14 cellular contexts compared by ENCODE assay signal in the genomic region with DNA sequence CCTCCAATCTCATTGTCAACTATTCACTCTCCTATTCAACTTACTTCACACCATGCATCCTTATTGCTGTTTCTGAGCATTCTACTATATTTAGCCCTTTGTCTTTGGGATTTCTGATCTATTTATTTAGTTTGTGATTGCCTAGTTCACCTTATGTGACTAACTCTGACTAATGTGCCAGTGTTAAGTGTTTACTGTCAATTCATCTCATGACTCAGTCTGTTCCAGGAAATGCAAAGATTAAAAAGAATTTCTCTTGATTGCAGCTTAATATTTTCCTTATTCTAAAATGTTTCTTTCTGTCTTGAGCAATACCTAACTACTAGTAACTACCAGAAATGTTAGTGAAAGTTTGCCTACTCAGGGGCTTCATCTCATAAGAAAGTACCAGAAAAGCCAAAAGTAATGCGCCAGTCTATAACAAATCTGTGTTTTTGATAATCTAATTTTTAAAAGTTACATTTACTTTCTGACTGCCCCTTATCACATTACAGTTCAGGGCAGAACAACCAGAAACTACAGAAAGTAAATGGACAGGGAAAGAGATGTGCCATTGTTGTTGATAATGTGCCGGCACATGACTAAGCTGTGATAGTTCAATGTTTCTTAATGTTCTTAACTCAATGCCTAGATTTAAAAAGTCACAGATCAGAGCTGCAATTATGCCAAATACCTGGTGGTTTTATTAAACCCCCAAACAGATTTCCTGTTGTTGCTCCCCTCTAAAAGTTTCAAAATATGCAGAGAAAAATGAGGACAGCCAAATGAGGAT.
DNase-seq lines count a peak whose midpoint lies in the region; ATAC-seq and TF ChIP-seq lines count a peak whose summit lies in the region.
"Had no signal": no experiment of that assay in that cellular context is flagged by ENCODE, and none has a peak within 500 bp of the region (broad histone marks: within the 10 kb centered on the region; RNA-seq: fewer than 3 reads in every experiment).

No MANE protein-coding gene starts in this region.

- BruUV-seq in MCF 10A (replicated peaks; lab: Mats Ljungman, UMichigan) = TSS peak; percentile 99

- no peak overlapping the region for H2AFZ ChIP-seq in hepatocyte
- H2AFZ ChIP-seq: GM23338 had no signal

- no peaks in the 10 kb centered on the region for H3K9me2 ChIP-seq in hepatocyte (replicated peaks; ENCODE audit: insufficient read depth)

- H3K4me1 ChIP-seq in breast epithelium = no peaks in the 10 kb centered on the region
- H3K4me1 ChIP-seq in hepatocyte (ENCODE audit: insufficient read depth) = peaks cover 10% of the 10 kb centered on the region

- peaks cover 7% of the 10 kb centered on the region for H3K36me3 Mint-ChIP-seq in MCF 10A (ENCODE audit: insufficient read depth, unreplicated experiment)
- peaks cover 45% of the 10 kb centered on the region for H3K36me3 Mint-ChIP-seq in activated naive CD8-positive, alpha-beta T cell
- H3K36me3 Mint-ChIP-seq in CD4-positive, alpha-beta T cell (ENCODE audit: low read depth) = peaks cover 69% of the 10 kb centered on the region
- H3K36me3 Mint-ChIP-seq: brain had no signal

- no peak for TF ChIP-seq CTCF in MCF 10A (IDR thresholded peaks at IDR 0.05; ENCODE audit: unreplicated experiment)
- no peak for TF ChIP-seq CTCF in breast epithelium (IDR thresholded peaks at IDR 0.05)
- no peak for TF ChIP-seq CTCF in hepatocyte (IDR thresholded peaks at IDR 0.05; ENCODE audit: poor library complexity)
- TF ChIP-seq CTCF in CD4-positive, alpha-beta T cell (IDR thresholded peaks at IDR 0.05) = no peak
- no peak for TF ChIP-seq CTCF in GM10248 (IDR thresholded peaks at IDR 0.05; ENCODE audit: control extremely low read depth, extremely low read depth, low read depth, missing control alignments)

- DNase-seq in MCF 10A (ENCODE audit: unreplicated experiment) (peak; percentile 87), breast epithelium (ENCODE audit: low spot score in 2 of 2) (no peak), hepatocyte (ENCODE audit: low spot score) (no peak), GM10248 (ENCODE audit: extremely low spot score) (no peak), hippocampal formation (lab: John Stamatoyannopoulos, UW) (no peak), NCI-H2171 (lab: John Stamatoyannopoulos, UW) (no peak)
- no peak for DNase-seq in CD4-positive, alpha-beta T cell
- DNase-seq: heart right ventricle, NCI-H1417 treated with DMSO at 0.1 percent for 48 hours, Right ventricle myocardium superior had no signal

- peak overlapping the region; percentile 9 for H3K4me3 Mint-ChIP-seq in MCF 10A (ENCODE audit: unreplicated experiment)
- no peak overlapping the region for H3K4me3 Mint-ChIP-seq in activated naive CD8-positive, alpha-beta T cell
- no peak overlapping the region for H3K4me3 Mint-ChIP-seq in CD4-positive, alpha-beta T cell
- H3K4me3 Mint-ChIP-seq: brain, GM23338 had no signal

- H4K20me1 ChIP-seq in hepatocyte (ENCODE audit: insufficient read depth, poor library complexity, severe bottlenecking) = no peaks in the 10 kb centered on the region

- no peaks in the 10 kb centered on the region for H3K27me3 ChIP-seq in breast epithelium
- no peaks in the 10 kb centered on the region for H3K27me3 ChIP-seq in hepatocyte
- H3K27me3 ChIP-seq in CD4-positive, alpha-beta T cell (ENCODE audit: control insufficient read depth, insufficient read depth, low read length) = no peaks in the 10 kb centered on the region
- H3K27me3 ChIP-seq: heart right ventricle had no signal

- TF ChIP-seq POLR2A in breast epithelium (IDR thresholded peaks at IDR 0.05) = no peak

- POLR2A ChIA-PET in MCF 10A (lab: Yijun Ruan, JAX) (interaction anchor here (0.6 to 1.0 kb wide), 3 partner anchors 16 to 178 kb away, joined by 3 to 4 read pairs (median 3); no protein-coding TSS in a partner anchor), GM10248 (lab: Yijun Ruan, JAX) (no interaction called here)
- POLR2A ChIA-PET in CD4-positive, alpha-beta T cell (lab: Charles Lee) = no interaction called here

- CTCF ChIA-PET in MCF 10A (lab: Yijun Ruan, JAX) = interaction anchor here (1.4 kb wide), 1 partner anchor 34 kb away, joined by 5 read pairs; no protein-coding TSS in a partner anchor
- CTCF ChIA-PET in CD4-positive, alpha-beta T cell (lab: Charles Lee) = no interaction called here
- CTCF ChIA-PET in GM10248 (lab: Yijun Ruan, JAX) = interaction anchor here (1.8 kb wide), 1 partner anchor 10 kb away, joined by 4 read pairs; no protein-coding TSS in a partner anchor

- intact Hi-C loops in MCF 10A (cut with micrococcal nuclease) = loop anchor here (5.0 kb wide), 1 partner anchor 411 kb away; no protein-coding TSS in a partner anchor
- intact Hi-C loops in breast epithelium (cut with DNase I; ENCODE audit: low total_unique reads) = no loop called here
- intact Hi-C loops in CD4-positive, alpha-beta T cell (cut with DNase I, micrococcal nuclease) = no loop called here

- H3K4me3 ChIP-seq in breast epithelium (no peak overlapping the region), hepatocyte (no peak overlapping the region)
- H3K4me3 ChIP-seq: GM23338, heart right ventricle had no signal

- H3K36me3 ChIP-seq in breast epithelium (no peaks in the 10 kb centered on the region), hepatocyte (replicated peaks; ENCODE audit: insufficient read depth, low read depth) (no peaks in the 10 kb centered on the region)
- H3K36me3 ChIP-seq: heart right ventricle had no signal

- H3K4me1 Mint-ChIP-seq in MCF 10A (ENCODE audit: insufficient read depth, unreplicated experiment) = peaks cover 21% of the 10 kb centered on the region
- H3K4me1 Mint-ChIP-seq in activated naive CD8-positive, alpha-beta T cell (ENCODE audit: low read depth) = peaks cover 3% of the 10 kb centered on the region
- no peaks in the 10 kb centered on the region for H3K4me1 Mint-ChIP-seq in CD4-positive, alpha-beta T cell (ENCODE audit: low read depth)
- H3K4me1 Mint-ChIP-seq: brain, GM23338 had no signal

- WGBS in hepatocyte (ENCODE audit: low lambda C conversion rate, missing lambda C conversion rate) = 89% methylated on average over 2 of the region's 2 CpGs

- H3K9me3 ChIP-seq in breast epithelium (no peaks in the 10 kb centered on the region), hepatocyte (ENCODE audit: low read depth) (no peaks in the 10 kb centered on the region)
- no peaks in the 10 kb centered on the region for H3K9me3 ChIP-seq in CD4-positive, alpha-beta T cell (ENCODE audit: control insufficient read depth, low read length)

- H3K27ac ChIP-seq in breast epithelium = no peak overlapping the region
- H3K27ac ChIP-seq in hepatocyte = peak overlapping the region; percentile 64
- no peak overlapping the region for H3K27ac ChIP-seq in CD4-positive, alpha-beta T cell (ENCODE audit: low read depth, low read length)
- H3K27ac ChIP-seq: C4-2B had no signal

- H3K27ac Mint-ChIP-seq in MCF 10A (ENCODE audit: low read depth, unreplicated experiment) = peak overlapping the region; percentile 91
- peak overlapping the region; percentile 23 for H3K27ac Mint-ChIP-seq in activated naive CD8-positive, alpha-beta T cell
- H3K27ac Mint-ChIP-seq in CD4-positive, alpha-beta T cell = no peak overlapping the region
- H3K27ac Mint-ChIP-seq: brain, GM23338 had no signal

- no peak for ATAC-seq in CD4-positive, alpha-beta T cell (ENCODE audit: poor library complexity)
- ATAC-seq: GM23338 had no signal

- no peak overlapping the region for H3K4me2 ChIP-seq in hepatocyte
- H3K4me2 ChIP-seq: GM23338 had no signal

- no peaks in the 10 kb centered on the region for H3K9me3 Mint-ChIP-seq in MCF 10A (ENCODE audit: unreplicated experiment)
- H3K9me3 Mint-ChIP-seq in activated naive CD8-positive, alpha-beta T cell (ENCODE audit: low read depth) = peaks cover 6% of the 10 kb centered on the region
- peaks cover 2% of the 10 kb centered on the region for H3K9me3 Mint-ChIP-seq in CD4-positive, alpha-beta T cell
- H3K9me3 Mint-ChIP-seq: GM23338 had no signal

- H3K27me3 Mint-ChIP-seq in MCF 10A (ENCODE audit: insufficient read depth, unreplicated experiment) = no peaks in the 10 kb centered on the region
- no peaks in the 10 kb centered on the region for H3K27me3 Mint-ChIP-seq in activated naive CD8-positive, alpha-beta T cell
- H3K27me3 Mint-ChIP-seq in CD4-positive, alpha-beta T cell = no peaks in the 10 kb centered on the region
- H3K27me3 Mint-ChIP-seq: brain had no signal

- H3K79me2 ChIP-seq in hepatocyte = no peaks in the 10 kb centered on the region
